17 cellular contexts compared by ENCODE assay signal in the genomic region with DNA sequence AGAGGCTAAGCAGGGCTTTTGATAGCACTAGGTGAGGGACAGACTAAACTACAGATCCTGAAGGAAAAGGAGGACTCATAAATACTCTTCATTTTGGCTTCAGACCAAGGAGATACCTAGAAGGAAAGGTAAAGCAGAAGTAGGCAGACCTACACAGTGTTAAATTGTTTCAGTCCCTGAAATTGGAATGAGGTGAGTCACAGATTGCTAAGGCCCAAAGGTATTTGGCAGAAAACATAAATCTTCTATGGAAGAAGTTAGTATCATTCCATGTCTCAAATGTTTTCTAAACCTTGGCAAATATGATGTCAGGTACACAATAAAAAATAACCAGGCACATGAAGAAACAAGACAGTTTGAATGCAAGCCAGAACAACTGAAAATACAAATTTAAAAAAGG. TPM values are rescaled to one million over a fixed set of nuclear protein-coding genes. Genes with fewer than 3 reads are reported as not detected.
DNase-seq lines count a peak whose midpoint lies in the region; ATAC-seq and TF ChIP-seq lines count a peak whose summit lies in the region.
"Had no signal": no experiment of that assay in that cellular context is flagged by ENCODE, and none has a peak within 500 bp of the region (broad histone marks: within the 10 kb centered on the region; RNA-seq: fewer than 3 reads in every experiment).

No MANE protein-coding gene starts in this region.

- peaks cover 4% of the 10 kb centered on the region for H3K9me3 ChIP-seq in aorta (ENCODE audit: control insufficient read depth, low read length)

- intact Hi-C loops in aorta (cut with DNase I): no loop called here

- H3K27me3 ChIP-seq in kidney epithelial cell (ENCODE audit: control insufficient read depth, insufficient read depth, low read length) (no peaks in the 10 kb centered on the region), aorta (ENCODE audit: control insufficient read depth in 1 of 2, insufficient read depth in 2 of 2, low read length in 1 of 2) (no peaks in the 10 kb centered on the region)
- H3K27me3 ChIP-seq: tibial artery had no signal

- H3K27ac ChIP-seq in aorta (ENCODE audit: low read depth in 1 of 2, low read length in 2 of 2): no peak overlapping the region
- H3K27ac ChIP-seq: skin epidermis, tibial artery had no signal

- TF ChIP-seq CTCF in kidney epithelial cell (IDR thresholded peaks at IDR 0.05; ENCODE audit: insufficient read depth, low read length, poor library complexity, severe bottlenecking): no peak

- ATAC-seq in GM18498 (IDR thresholded peaks at IDR 0.05; ENCODE audit: unreplicated experiment) (no peak), aorta (ENCODE audit: low FRiP score) (no peak)

- H3K4me1 ChIP-seq in aorta (ENCODE audit: control insufficient read depth in 1 of 2, insufficient read depth in 2 of 2, low read length in 2 of 2): no peaks in the 10 kb centered on the region

- H3K36me3 ChIP-seq in kidney epithelial cell (ENCODE audit: control insufficient read depth, insufficient read depth, low read length): no peaks in the 10 kb centered on the region
- H3K36me3 ChIP-seq in aorta (ENCODE audit: control insufficient read depth in 1 of 2, insufficient read depth in 2 of 2, low read length in 1 of 2): no peaks in the 10 kb centered on the region
- H3K36me3 ChIP-seq: tibial artery had no signal

- DNase-seq in AG08395 (ENCODE audit: low spot score) (peak; percentile 4), astrocyte of the hippocampus (ENCODE audit: low read depth, low spot score) (peak; percentile 65), kidney epithelial cell (ENCODE audit: low read depth) (peak; percentile 42), NCI-H446 treated with DMSO at 0.1 percent for 48 hours (lab: John Stamatoyannopoulos, UW) (no peak), aorta (no peak)
- DNase-seq in activated CD4-positive, alpha-beta T cell treated with anti-CD3 and anti-CD28 coated beads for 4 hours: no peak
- DNase-seq: activated CD4-positive, alpha-beta T cell treated with anti-CD3 and anti-CD28 coated beads, Interleukin-2, amount 50 U/mL, for 4 hours; activated T-cell treated with anti-CD3 and anti-CD28 coated beads, Interleukin-2, amount 50 U/mL, for 24 hours; CD8-positive, alpha-beta memory T cell; endodermal cell; head of caudate nucleus; islet precursor cell; NCI-H146; tibial artery had no signal

- peak; percentile 74; the same call in 1 of the 2 replicates for TF ChIP-seq EP300 in Ishikawa (IDR thresholded peaks at IDR 0.05; ENCODE audit: borderline replicate concordance)

- H3K4me3 ChIP-seq in kidney epithelial cell (ENCODE audit: low read depth, low read length): no peak overlapping the region
- no peak overlapping the region for H3K4me3 ChIP-seq in aorta (ENCODE audit: low read length in 2 of 2)
- H3K4me3 ChIP-seq: skin epidermis, tibial artery had no signal

- no peak for TF ChIP-seq RAD21 in Ishikawa (IDR thresholded peaks at IDR 0.05; ENCODE audit: low read depth)

TF ChIP-seq in Ishikawa, 13 proteins besides CTCF, POLR2A, EP300 and RAD21:
- peak; percentile 76 for TF ChIP-seq NFIC (IDR thresholded peaks at IDR 0.05)
- 0 out of 2 replicates have a peak, but pooled peaks have one; percentile 15 for TF ChIP-seq FOXM1 (IDR thresholded peaks at IDR 0.05; ENCODE audit: borderline replicate concordance, low read depth)
- TF ChIP-seq, protein P1, sequence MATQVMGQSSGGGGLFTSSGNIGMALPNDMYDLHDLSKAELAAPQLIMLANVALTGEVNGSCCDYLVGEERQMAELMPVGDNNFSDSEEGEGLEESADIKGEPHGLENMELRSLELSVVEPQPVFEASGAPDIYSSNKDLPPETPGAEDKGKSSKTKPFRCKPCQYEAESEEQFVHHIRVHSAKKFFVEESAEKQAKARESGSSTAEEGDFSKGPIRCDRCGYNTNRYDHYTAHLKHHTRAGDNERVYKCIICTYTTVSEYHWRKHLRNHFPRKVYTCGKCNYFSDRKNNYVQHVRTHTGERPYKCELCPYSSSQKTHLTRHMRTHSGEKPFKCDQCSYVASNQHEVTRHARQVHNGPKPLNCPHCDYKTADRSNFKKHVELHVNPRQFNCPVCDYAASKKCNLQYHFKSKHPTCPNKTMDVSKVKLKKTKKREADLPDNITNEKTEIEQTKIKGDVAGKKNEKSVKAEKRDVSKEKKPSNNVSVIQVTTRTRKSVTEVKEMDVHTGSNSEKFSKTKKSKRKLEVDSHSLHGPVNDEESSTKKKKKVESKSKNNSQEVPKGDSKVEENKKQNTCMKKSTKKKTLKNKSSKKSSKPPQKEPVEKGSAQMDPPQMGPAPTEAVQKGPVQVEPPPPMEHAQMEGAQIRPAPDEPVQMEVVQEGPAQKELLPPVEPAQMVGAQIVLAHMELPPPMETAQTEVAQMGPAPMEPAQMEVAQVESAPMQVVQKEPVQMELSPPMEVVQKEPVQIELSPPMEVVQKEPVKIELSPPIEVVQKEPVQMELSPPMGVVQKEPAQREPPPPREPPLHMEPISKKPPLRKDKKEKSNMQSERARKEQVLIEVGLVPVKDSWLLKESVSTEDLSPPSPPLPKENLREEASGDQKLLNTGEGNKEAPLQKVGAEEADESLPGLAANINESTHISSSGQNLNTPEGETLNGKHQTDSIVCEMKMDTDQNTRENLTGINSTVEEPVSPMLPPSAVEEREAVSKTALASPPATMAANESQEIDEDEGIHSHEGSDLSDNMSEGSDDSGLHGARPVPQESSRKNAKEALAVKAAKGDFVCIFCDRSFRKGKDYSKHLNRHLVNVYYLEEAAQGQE (IDR thresholded peaks at IDR 0.05; ENCODE audit: low read depth): no peak
- peak; percentile 91 for TF ChIP-seq TEAD4 (IDR thresholded peaks at IDR 0.05)

RNA-seq across cellular contexts. Expression of a gene that starts 30.0 kb away (rescaled TPM):
- total RNA-seq in kidney epithelial cell (6.7 and 10.5 TPM in 2 replicates), aorta (10 to 100 TPM; 10.9 to 17.1 TPM)
- polyA plus RNA-seq in aorta: 10 to 100 TPM in 1 of 2 donors, 1 to 10 TPM in 1; 8.4 to 10.3 TPM

Comparison
In these comparisons a context has a peak if more than half of its experiments do, and no peak if none do; other contexts are left out.
1. DNase-seq: peak in AG08395 (single experiment), astrocyte of the hippocampus (single experiment) and kidney epithelial cell (single experiment); none in NCI-H446 treated with DMSO at 0.1 percent for 48 hours (single experiment), aorta (0 of 2) and activated CD4-positive, alpha-beta T cell treated with anti-CD3 and anti-CD28 coated beads for 4 hours (0 of 2).